ENCODE assay signal across 1 cellular context in genomic region chr11:17543574-17544180, GRCh38.
TF ChIP-seq lines count a peak whose summit lies in the region.

No MANE protein-coding gene starts in this region.

TF ChIP-seq in H1, 55 proteins besides CTCF, POLR2A, EP300 and RAD21:
- TF ChIP-seq MAFK (IDR thresholded peaks at IDR 0.05; ENCODE audit: low read depth, low read length) (no peak), BCL11A (IDR thresholded peaks at IDR 0.05; ENCODE audit: low read depth in 2 of 2, low read length in 2 of 2) (no peak), JUND (IDR thresholded peaks at IDR 0.05; ENCODE audit: low read length) (no peak), BACH1 (IDR thresholded peaks at IDR 0.05; ENCODE audit: low read length) (no peak), HDAC6 (IDR thresholded peaks at IDR 0.05; ENCODE audit: low read depth, low read length) (no peak), PHF8 (conservative IDR thresholded peaks at IDR 0.05; ENCODE audit: low read depth, low read length) (no peak), RBBP5 (IDR thresholded peaks at IDR 0.05; ENCODE audit: borderline replicate concordance, low read depth, low read length) (no peak), JUN (IDR thresholded peaks at IDR 0.05; ENCODE audit: low read depth, low read length) (no peak), BRCA1 (IDR thresholded peaks at IDR 0.05; ENCODE audit: low read depth, low read length) (no peak), USF2 (IDR thresholded peaks at IDR 0.05; ENCODE audit: low read length) (no peak), ASH2L (IDR thresholded peaks at IDR 0.05; ENCODE audit: low read length) (no peak), TEAD4 (IDR thresholded peaks at IDR 0.05; ENCODE audit: low read depth, low read length) (no peak), SUZ12 (IDR thresholded peaks at IDR 0.05; ENCODE audit: low read length) (no peak), SP1 (IDR thresholded peaks at IDR 0.05; ENCODE audit: low read depth, low read length) (no peak), ZNF274 (IDR thresholded peaks at IDR 0.05; ENCODE audit: borderline replicate concordance, extremely low read depth, low read length) (no peak), POLR2AphosphoS5 (IDR thresholded peaks at IDR 0.05; ENCODE audit: low read depth, low read length) (no peak)
